8 cellular contexts compared by ENCODE assay signal in the genomic region with DNA sequence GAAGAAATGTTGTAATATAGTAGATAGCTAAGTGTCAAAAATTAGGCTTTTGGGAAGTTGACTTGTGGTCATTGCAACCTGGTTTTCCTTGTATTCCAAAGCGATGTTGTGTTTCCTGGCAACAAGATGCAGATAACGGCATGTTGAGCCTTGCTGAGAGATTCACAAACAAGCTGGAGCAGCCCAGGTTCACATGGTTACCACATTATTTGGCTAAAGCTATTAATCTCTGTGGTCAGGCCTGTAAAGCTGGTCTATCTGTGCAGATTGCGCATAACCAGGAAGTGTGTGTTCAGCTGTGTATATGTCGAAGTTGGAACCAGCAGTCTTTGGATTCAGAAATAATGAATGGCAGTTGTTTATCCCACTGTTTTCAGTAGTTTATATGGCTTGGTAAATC. TPM values are rescaled to one million over a fixed set of nuclear protein-coding genes. Genes with fewer than 3 reads are reported as not detected.
DNase-seq lines count a peak whose midpoint lies in the region; ATAC-seq and TF ChIP-seq lines count a peak whose summit lies in the region.

No MANE protein-coding gene starts in this region.

- no peaks in the 10 kb centered on the region for H3K9me3 ChIP-seq in T-helper 17 cell (ENCODE audit: control insufficient read depth, low read length, poor library complexity, severe bottlenecking)
- no peaks in the 10 kb centered on the region for H3K9me3 ChIP-seq in cardiac muscle cell (ENCODE audit: low read depth)

- H3K4me3 ChIP-seq in cardiac muscle cell (peak overlapping the region; percentile 99), skin epidermis (no peak overlapping the region)

- H3K27me3 Mint-ChIP-seq in activated naive CD8-positive, alpha-beta T cell treated with anti-CD3 and anti-CD28 coated beads, Interleukin-2, amount 10 ng/mL, durations not matched to agents 7 days and 5 days = no peaks in the 10 kb centered on the region
- no peaks in the 10 kb centered on the region for H3K27me3 Mint-ChIP-seq in activated naive CD8-positive, alpha-beta T cell treated with anti-CD3 and anti-CD28 coated beads for 36 hours
- H3K27me3 Mint-ChIP-seq in T-helper 17 cell = no peaks in the 10 kb centered on the region

- H3K4me1 ChIP-seq in cardiac muscle cell (ENCODE audit: low read depth) = peaks cover 89% of the 10 kb centered on the region

- peaks cover 41% of the 10 kb centered on the region for H3K36me3 Mint-ChIP-seq in activated naive CD8-positive, alpha-beta T cell treated with anti-CD3 and anti-CD28 coated beads, Interleukin-2, amount 10 ng/mL, durations not matched to agents 7 days and 5 days
- peaks cover 47% of the 10 kb centered on the region for H3K36me3 Mint-ChIP-seq in activated naive CD8-positive, alpha-beta T cell treated with anti-CD3 and anti-CD28 coated beads for 36 hours
- peaks cover 4% of the 10 kb centered on the region for H3K36me3 Mint-ChIP-seq in T-helper 17 cell (ENCODE audit: low read depth)

- H3K36me3 ChIP-seq in cardiac muscle cell = peaks cover 45% of the 10 kb centered on the region

- H3K27ac ChIP-seq in cardiac muscle cell = no peak overlapping the region
- H3K27ac ChIP-seq in skin epidermis = peak overlapping the region in 16 of 21 experiments; percentile 12 to 77 (median 53)

- no peak overlapping the region for H3K27ac Mint-ChIP-seq in activated naive CD8-positive, alpha-beta T cell treated with anti-CD3 and anti-CD28 coated beads, Interleukin-2, amount 10 ng/mL, durations not matched to agents 7 days and 5 days
- H3K27ac Mint-ChIP-seq in activated naive CD8-positive, alpha-beta T cell treated with anti-CD3 and anti-CD28 coated beads for 36 hours = no peak overlapping the region
- peak overlapping the region; percentile 24 for H3K27ac Mint-ChIP-seq in T-helper 17 cell

- no peak for TF ChIP-seq CTCF in cardiac muscle cell (IDR thresholded peaks at IDR 0.05; ENCODE audit: low read depth, low read length)

- POLR2A ChIA-PET in activated naive CD8-positive, alpha-beta T cell treated with anti-CD3 and anti-CD28 coated beads, Interleukin-2, amount 10 ng/mL, durations not matched to agents 7 days and 5 days (lab: Charles Lee) = no interaction called here

- no peak for DNase-seq in activated naive CD8-positive, alpha-beta T cell treated with anti-CD3 and anti-CD28 coated beads, Interleukin-2, amount 10 ng/mL, durations not matched to agents 7 days and 5 days
- DNase-seq in activated naive CD8-positive, alpha-beta T cell treated with anti-CD3 and anti-CD28 coated beads for 36 hours = no peak
- DNase-seq in MV-4-11 (lab: John Stamatoyannopoulos, UW) (peak; percentile 80), T-helper 17 cell (no peak), cardiac muscle cell (ENCODE audit: low read depth in 1 of 2, low spot score in 1 of 2) (peak in 1 of 2 donors; percentile 98), OCI-M2 (lab: John Stamatoyannopoulos, UW; ENCODE audit: unreplicated experiment) (no peak)

- no peaks in the 10 kb centered on the region for H3K9me3 Mint-ChIP-seq in activated naive CD8-positive, alpha-beta T cell treated with anti-CD3 and anti-CD28 coated beads, Interleukin-2, amount 10 ng/mL, durations not matched to agents 7 days and 5 days
- H3K9me3 Mint-ChIP-seq in activated naive CD8-positive, alpha-beta T cell treated with anti-CD3 and anti-CD28 coated beads for 36 hours = no peaks in the 10 kb centered on the region

- peaks cover 71% of the 10 kb centered on the region for H3K4me1 Mint-ChIP-seq in activated naive CD8-positive, alpha-beta T cell treated with anti-CD3 and anti-CD28 coated beads, Interleukin-2, amount 10 ng/mL, durations not matched to agents 7 days and 5 days
- peaks cover 77% of the 10 kb centered on the region for H3K4me1 Mint-ChIP-seq in activated naive CD8-positive, alpha-beta T cell treated with anti-CD3 and anti-CD28 coated beads for 36 hours
- H3K4me1 Mint-ChIP-seq in T-helper 17 cell = peaks cover 56% of the 10 kb centered on the region

- peak overlapping the region; percentile 41 for H3K4me3 Mint-ChIP-seq in activated naive CD8-positive, alpha-beta T cell treated with anti-CD3 and anti-CD28 coated beads, Interleukin-2, amount 10 ng/mL, durations not matched to agents 7 days and 5 days
- H3K4me3 Mint-ChIP-seq in activated naive CD8-positive, alpha-beta T cell treated with anti-CD3 and anti-CD28 coated beads for 36 hours = no peak overlapping the region
- H3K4me3 Mint-ChIP-seq in T-helper 17 cell = peak overlapping the region; percentile 47

- no peak for ATAC-seq in activated naive CD8-positive, alpha-beta T cell treated with anti-CD3 and anti-CD28 coated beads, Interleukin-2, amount 10 ng/mL, durations not matched to agents 7 days and 5 days (ENCODE audit: low read depth)
- ATAC-seq in HG02571 (IDR thresholded peaks at IDR 0.05; ENCODE audit: unreplicated experiment) (peak; percentile 67), T-helper 17 cell (no peak)

- H3K27me3 ChIP-seq in cardiac muscle cell = no peaks in the 10 kb centered on the region

RNA-seq across cellular contexts. Expression of gene TIPARP, which starts 6.6 kb away (rescaled TPM):
- 10 to 100 TPM; 50.9 to 59.9 TPM for total RNA-seq in activated naive CD8-positive, alpha-beta T cell treated with anti-CD3 and anti-CD28 coated beads, Interleukin-2, amount 10 ng/mL, durations not matched to agents 7 days and 5 days
- total RNA-seq in activated naive CD8-positive, alpha-beta T cell treated with anti-CD3 and anti-CD28 coated beads for 36 hours = 10 to 100 TPM; 26.9 to 27.0 TPM
- 100 to 1,000 TPM; 126 to 180 TPM for total RNA-seq in T-helper 17 cell
- total RNA-seq in cardiac muscle cell = 71.4 and 115 TPM in 2 replicates
- polyA plus RNA-seq in cardiac muscle cell = 22.2 and 37.1 TPM in 2 replicates
